In genomic region chr16:85810742-85811115, GRCh38 we compare ENCODE assay signal across 28 cellular contexts. TPM values are rescaled to one million over a fixed set of nuclear protein-coding genes. Genes with fewer than 3 reads are reported as not detected.
"Had no signal": no experiment of that assay in that cellular context is flagged by ENCODE, and none has a peak within 500 bp of the region (broad histone marks: within the 10 kb centered on the region; RNA-seq: fewer than 3 reads in every experiment).

No MANE protein-coding gene starts in this region.

- H3K27ac Mint-ChIP-seq: activated CD4-positive, alpha-beta memory T cell treated with anti-CD3 and anti-CD28 coated beads, Interleukin-2, amount 10 ng/mL, durations not matched to agents 7 days and 5 days; activated CD4-positive, alpha-beta T cell treated with anti-CD3 and anti-CD28 coated beads for 36 hours; activated CD4-positive, alpha-beta T cell treated with anti-CD3 and anti-CD28 coated beads, Interleukin-2, amount 10 ng/mL, durations not matched to agents 7 days and 5 days; activated naive CD4-positive, alpha-beta T cell treated with anti-CD3 and anti-CD28 coated beads, Interleukin-2, amount 10 ng/mL, durations not matched to agents 7 days and 5 days; activated naive CD8-positive, alpha-beta T cell treated with anti-CD3 and anti-CD28 coated beads, Interleukin-2, amount 10 ng/mL, durations not matched to agents 7 days and 5 days; activated T-cell treated with anti-CD3 and anti-CD28 coated beads, Interleukin-2, amount 50 U/mL, for 24 hours; activated T-cell treated with anti-CD3 and anti-CD28 coated beads, Interleukin-2, amount 50 U/mL, for 72 hours had no signal

- H3K4me1 Mint-ChIP-seq: activated CD4-positive, alpha-beta memory T cell treated with anti-CD3 and anti-CD28 coated beads, Interleukin-2, amount 10 ng/mL, durations not matched to agents 7 days and 5 days; activated CD4-positive, alpha-beta T cell treated with anti-CD3 and anti-CD28 coated beads for 36 hours; activated CD4-positive, alpha-beta T cell treated with anti-CD3 and anti-CD28 coated beads, Interleukin-2, amount 10 ng/mL, durations not matched to agents 7 days and 5 days; activated naive CD4-positive, alpha-beta T cell treated with anti-CD3 and anti-CD28 coated beads, Interleukin-2, amount 10 ng/mL, durations not matched to agents 7 days and 5 days; activated naive CD8-positive, alpha-beta T cell treated with anti-CD3 and anti-CD28 coated beads, Interleukin-2, amount 10 ng/mL, durations not matched to agents 7 days and 5 days had no signal

- H3K4me3 Mint-ChIP-seq: activated CD4-positive, alpha-beta memory T cell treated with anti-CD3 and anti-CD28 coated beads, Interleukin-2, amount 10 ng/mL, durations not matched to agents 7 days and 5 days; activated CD4-positive, alpha-beta T cell treated with anti-CD3 and anti-CD28 coated beads for 36 hours; activated CD4-positive, alpha-beta T cell treated with anti-CD3 and anti-CD28 coated beads, Interleukin-2, amount 10 ng/mL, durations not matched to agents 7 days and 5 days; activated naive CD4-positive, alpha-beta T cell treated with anti-CD3 and anti-CD28 coated beads, Interleukin-2, amount 10 ng/mL, durations not matched to agents 7 days and 5 days; activated naive CD8-positive, alpha-beta T cell treated with anti-CD3 and anti-CD28 coated beads, Interleukin-2, amount 10 ng/mL, durations not matched to agents 7 days and 5 days; activated T-cell treated with anti-CD3 and anti-CD28 coated beads, Interleukin-2, amount 50 U/mL, for 24 hours; activated T-cell treated with anti-CD3 and anti-CD28 coated beads, Interleukin-2, amount 50 U/mL, for 72 hours had no signal

- H3K9me3 ChIP-seq: ascending aorta, colonic mucosa, esophagus squamous epithelium, gastroesophageal sphincter had no signal

- FAIRE-seq: endometrium, endothelial cell of umbilical vein had no signal

- H3K4me1 ChIP-seq: ascending aorta, colonic mucosa, esophagus squamous epithelium, gastroesophageal sphincter had no signal

- H3K9me3 Mint-ChIP-seq: activated CD4-positive, alpha-beta memory T cell treated with anti-CD3 and anti-CD28 coated beads, Interleukin-2, amount 10 ng/mL, durations not matched to agents 7 days and 5 days; activated CD4-positive, alpha-beta T cell treated with anti-CD3 and anti-CD28 coated beads, Interleukin-2, amount 10 ng/mL, durations not matched to agents 7 days and 5 days; activated naive CD4-positive, alpha-beta T cell treated with anti-CD3 and anti-CD28 coated beads, Interleukin-2, amount 10 ng/mL, durations not matched to agents 7 days and 5 days; activated naive CD4-positive, alpha-beta T cell treated with anti-CD3 and anti-CD28 coated beads, Interleukin-2, amount 50 U/mL, for 72 hours; activated naive CD8-positive, alpha-beta T cell treated with anti-CD3 and anti-CD28 coated beads, Interleukin-2, amount 10 ng/mL, durations not matched to agents 7 days and 5 days; activated T-cell treated with anti-CD3 and anti-CD28 coated beads, Interleukin-2, amount 50 U/mL, for 24 hours; activated T-cell treated with anti-CD3 and anti-CD28 coated beads, Interleukin-2, amount 50 U/mL, for 72 hours had no signal

- DNase-seq: activated CD4-positive, alpha-beta memory T cell treated with anti-CD3 and anti-CD28 coated beads, Interleukin-2, amount 10 ng/mL, durations not matched to agents 7 days and 5 days; activated CD4-positive, alpha-beta T cell treated with anti-CD3 and anti-CD28 coated beads for 36 hours; activated CD4-positive, alpha-beta T cell treated with anti-CD3 and anti-CD28 coated beads, Interleukin-2, amount 10 ng/mL, durations not matched to agents 7 days and 5 days; activated CD4-positive, alpha-beta T cell treated with anti-CD3 and anti-CD28 coated beads, Interleukin-2, amount 50 U/mL, for 4 hours; activated CD4-positive, CD25-positive, alpha-beta regulatory T cell; activated CD4-positive, CD25-positive, alpha-beta regulatory T cell treated with anti-CD3 and anti-CD28 coated beads, Interleukin-2, amount 50 U/mL, for 72 hours; activated CD8-positive, alpha-beta memory T cell treated with anti-CD3 and anti-CD28 coated beads, Interleukin-2, amount 50 U/mL, for 48 hours; activated gamma-delta T cell; activated naive CD4-positive, alpha-beta T cell; activated naive CD4-positive, alpha-beta T cell treated with anti-CD3 and anti-CD28 coated beads, Interleukin-2, amount 10 ng/mL, durations not matched to agents 7 days and 5 days; activated naive CD8-positive, alpha-beta T cell treated with anti-CD3 and anti-CD28 coated beads, Interleukin-2, amount 10 ng/mL, durations not matched to agents 7 days and 5 days; activated T-cell treated with anti-CD3 and anti-CD28 coated beads for 4 hours; activated T-cell treated with anti-CD3 and anti-CD28 coated beads, Interleukin-2, amount 50 U/mL, for 24 hours; activated T-cell treated with anti-CD3 and anti-CD28 coated beads, Interleukin-2, amount 50 U/mL, for 72 hours; brain microvascular endothelial cell; caudate nucleus; colonic mucosa; effector CD8-positive, alpha-beta T cell; esophagus squamous epithelium; foreskin melanocyte; T-helper 1 cell; T-helper 2 cell had no signal

- ATAC-seq: activated CD4-positive, alpha-beta T cell treated with anti-CD3 and anti-CD28 coated beads for 36 hours; activated naive CD4-positive, alpha-beta T cell treated with anti-CD3 and anti-CD28 coated beads, Interleukin-2, amount 50 U/mL, for 72 hours; activated T-cell treated with anti-CD3 and anti-CD28 coated beads, Interleukin-2, amount 50 U/mL, for 72 hours; gastroesophageal sphincter had no signal

- H3K4me3 ChIP-seq: ascending aorta, colonic mucosa, esophagus squamous epithelium, gastroesophageal sphincter had no signal

- H3K27ac ChIP-seq: ascending aorta, brain microvascular endothelial cell, colonic mucosa, epithelial cell of prostate, esophagus squamous epithelium, gastroesophageal sphincter had no signal

- H3K27me3 ChIP-seq: ascending aorta, colonic mucosa had no signal

RNA-seq across cellular contexts. Expression of gene C16orf74, which starts 59.8 kb away (rescaled TPM):
- total RNA-seq: ascending aorta had no signal
